In genomic region chr6:149166324-149166723, GRCh38 we compare ENCODE assay signal across 17 cellular contexts.
DNase-seq lines count a peak whose midpoint lies in the region; ATAC-seq, FAIRE-seq and TF ChIP-seq lines count a peak whose summit lies in the region.
"Had no signal": no experiment of that assay in that cellular context is flagged by ENCODE, and none has a peak within 500 bp of the region (broad histone marks: within the 10 kb centered on the region; RNA-seq: fewer than 3 reads in every experiment).

No MANE protein-coding gene starts in this region.

- H3K9me3 ChIP-seq in BLaER1 treated with 17β-estradiol and CSF1 and Interleukin-3, amounts not matched to agents 10 nM and 100 nM (replicated peaks in 1 of 11): peaks cover 0 to 12% (median 0%) of the 10 kb centered on the region in 11 experiments; a peak in 5 of 22 replicates
- H3K9me3 ChIP-seq in SK-N-SH (no peaks in the 10 kb centered on the region), endothelial cell of umbilical vein (replicated peaks; ENCODE audit: control insufficient read depth, insufficient read depth, low read length) (no peaks in the 10 kb centered on the region), psoas muscle (no peaks in the 10 kb centered on the region)
- H3K9me3 ChIP-seq: gastrocnemius medialis, neutrophil had no signal

- TF ChIP-seq RAD21 in SK-N-SH (IDR thresholded peaks at IDR 0.05; ENCODE audit: low read length): peak; percentile 31; the same call in 1 of the 2 replicates

- 10% methylated on average over 1 of the region's 1 CpG for WGBS in SK-N-SH (ENCODE audit: low lambda C conversion rate)
- 18 to 49% (median 29%) methylated on average over 1 of the region's 1 CpG for WGBS in psoas muscle, 3 donors

- no peak for TF ChIP-seq POLR2A in endothelial cell of umbilical vein (IDR thresholded peaks at IDR 0.05; ENCODE audit: low read depth, low read length)

- BruUV-seq in endothelial cell of umbilical vein (replicated peaks; lab: Mats Ljungman, UMichigan): no TSS peak

- peak in 1 of 2 experiments; percentile 86; a peak in 2 of 4 replicates for TF ChIP-seq EP300 in SK-N-SH (IDR thresholded peaks at IDR 0.05; ENCODE audit: borderline replicate concordance in 1 of 2, low read depth in 1 of 2, low read length in 1 of 2)

- no peak overlapping the region for H3K27ac Mint-ChIP-seq in CD14-positive monocyte
- H3K27ac Mint-ChIP-seq: type B pancreatic cell had no signal

- no peaks in the 10 kb centered on the region for H4K20me1 ChIP-seq in BLaER1 treated with 17β-estradiol and CSF1 and Interleukin-3, amounts not matched to agents 10 nM and 100 nM
- H4K20me1 ChIP-seq in SK-N-SH (ENCODE audit: insufficient read depth): no peaks in the 10 kb centered on the region
- H4K20me1 ChIP-seq in endothelial cell of umbilical vein (replicated peaks; ENCODE audit: control insufficient read depth, extremely low read depth, insufficient read depth, low read length): no peaks in the 10 kb centered on the region

- peak overlapping the region; percentile 34 to 91 (median 79); a peak in 21 of 22 replicates for H3K4me2 ChIP-seq in BLaER1 treated with 17β-estradiol and CSF1 and Interleukin-3, amounts not matched to agents 10 nM and 100 nM
- H3K4me2 ChIP-seq in SK-N-SH: 0 out of 2 replicates have a peak overlapping the region, but pooled peaks have one; percentile 18
- no peak overlapping the region for H3K4me2 ChIP-seq in endothelial cell of umbilical vein (ENCODE audit: insufficient read depth, low read length)

- no peak overlapping the region for H3K9ac ChIP-seq in BLaER1 treated with 17β-estradiol and CSF1 and Interleukin-3, amounts not matched to agents 10 nM and 100 nM
- H3K9ac ChIP-seq in SK-N-SH (no peak overlapping the region), endothelial cell of umbilical vein (replicated peaks; ENCODE audit: extremely low read depth, insufficient read depth, low read length) (no peak overlapping the region)

- H3K4me3 ChIP-seq in BLaER1 treated with 17β-estradiol and CSF1 and Interleukin-3, amounts not matched to agents 10 nM and 100 nM: no peak overlapping the region
- H3K4me3 ChIP-seq in SK-N-SH (ENCODE audit: low read depth in 2 of 2, low read length in 1 of 2): no peak overlapping the region
- no peak overlapping the region for H3K4me3 ChIP-seq in endothelial cell of umbilical vein (replicated peaks in 1 of 3; ENCODE audit: insufficient read depth in 1 of 3, low read depth in 1 of 3, low read length in 3 of 3)
- H3K4me3 ChIP-seq in psoas muscle: no peak overlapping the region
- H3K4me3 ChIP-seq: gastrocnemius medialis had no signal

- H3K9me1 ChIP-seq in endothelial cell of umbilical vein (replicated peaks; ENCODE audit: control insufficient read depth, extremely low read depth, insufficient read depth, low read length): no peaks in the 10 kb centered on the region

- H3K79me2 ChIP-seq in SK-N-SH (ENCODE audit: insufficient read depth) (no peaks in the 10 kb centered on the region), endothelial cell of umbilical vein (ENCODE audit: control insufficient read depth, insufficient read depth, low read length) (no peaks in the 10 kb centered on the region)

- no peak for TF ChIP-seq CTCF in SK-N-SH (IDR thresholded peaks at IDR 0.05)
- TF ChIP-seq CTCF in endothelial cell of umbilical vein (IDR thresholded peaks at IDR 0.05; ENCODE audit: extremely low read depth in 1 of 2, insufficient read depth in 1 of 2, low read depth in 1 of 2, low read length in 2 of 2): no peak
- TF ChIP-seq CTCF in psoas muscle (IDR thresholded peaks at IDR 0.05): no peak
- no peak for TF ChIP-seq CTCF in CD14-positive monocyte (IDR thresholded peaks at IDR 0.05)

- POLR2A ChIA-PET in SK-N-SH (lab: Yijun Ruan, JAX) (interaction anchor here (0.6 to 1.0 kb wide), 2 partner anchors 16 to 47 kb away, joined by 3 to 5 read pairs; no protein-coding TSS in a partner anchor), endothelial cell of umbilical vein (lab: Charles Lee) (no interaction called here)

- peak; percentile 4 for DNase-seq in COR-L47 (lab: John Stamatoyannopoulos, UW)
- peak; percentile 57 for DNase-seq in SK-N-SH
- peak; percentile 53 for DNase-seq in endothelial cell of umbilical vein (ENCODE audit: low read depth, low spot score)
- no peak for DNase-seq in KBM-7
- no peak for DNase-seq in psoas muscle
- no peak for DNase-seq in CD14-positive monocyte (ENCODE audit: low spot score)
- DNase-seq: activated gamma-delta T cell treated with Interleukin-2 at 50 U/mL for 16 hours; caudate nucleus; gastrocnemius medialis; NCI-H510A treated with DMSO at 0.1 percent for 48 hours; OCI-M1; stimulated activated CD4-positive, alpha-beta T cell treated with anti-CD3 and anti-CD28 coated beads, Interleukin-4, amount 100 ng/mL, for 24 hours had no signal

- no peak for ATAC-seq in psoas muscle
- ATAC-seq in GM18502 (IDR thresholded peaks at IDR 0.05; ENCODE audit: poor library complexity, unreplicated experiment): no peak
- ATAC-seq: gastrocnemius medialis, HepG2 had no signal

- peak overlapping the region; percentile 38; the same call in 1 of the 2 replicates for H2AFZ ChIP-seq in SK-N-SH (ENCODE audit: low read depth)
- H2AFZ ChIP-seq in endothelial cell of umbilical vein (ENCODE audit: low read depth, low read length): no peak overlapping the region

- no peaks in the 10 kb centered on the region for H3K36me3 ChIP-seq in BLaER1 treated with 17β-estradiol and CSF1 and Interleukin-3, amounts not matched to agents 10 nM and 100 nM
- no peaks in the 10 kb centered on the region for H3K36me3 ChIP-seq in SK-N-SH (replicated peaks in 1 of 2; ENCODE audit: control insufficient read depth in 1 of 2, insufficient read depth in 2 of 2, low read length in 1 of 2)
- H3K36me3 ChIP-seq in endothelial cell of umbilical vein (ENCODE audit: control insufficient read depth in 2 of 2, extremely low read depth in 1 of 2, insufficient read depth in 2 of 2, low read length in 2 of 2): no peaks in the 10 kb centered on the region
- no peaks in the 10 kb centered on the region for H3K36me3 ChIP-seq in psoas muscle (ENCODE audit: insufficient read depth in 1 of 2, low read depth in 1 of 2)
- H3K36me3 ChIP-seq: gastrocnemius medialis, neutrophil had no signal

- H3K27me3 Mint-ChIP-seq in CD14-positive monocyte (ENCODE audit: low read depth in 3 of 3): peaks cover 6 to 9% (median 6%) of the 10 kb centered on the region in 3 donors

- no peak for FAIRE-seq in endothelial cell of umbilical vein (lab: Jason Lieb, UNC)
- FAIRE-seq: HepG2 had no signal

- intact Hi-C loops in endothelial cell of umbilical vein (cut with micrococcal nuclease): no loop called here
- intact Hi-C loops in psoas muscle (cut with DNase I): no loop called here
- intact Hi-C loops in CD14-positive monocyte (cut with micrococcal nuclease): no loop called here

- CTCF ChIA-PET in SK-N-SH (lab: Yijun Ruan, JAX) (interaction anchor here (1.2 to 1.4 kb wide), 3 partner anchors 46 to 84 kb away, joined by 3 to 7 read pairs (median 3); no protein-coding TSS in a partner anchor), endothelial cell of umbilical vein (lab: Charles Lee) (interaction anchor here (1.0 to 1.5 kb wide), 2 partner anchors 21 to 138 kb away, joined by 4 read pairs; no protein-coding TSS in a partner anchor)

- H3K36me3 Mint-ChIP-seq in CD14-positive monocyte: no peaks in the 10 kb centered on the region

- H3K4me3 Mint-ChIP-seq in CD14-positive monocyte: no peak overlapping the region
- H3K4me3 Mint-ChIP-seq: type B pancreatic cell had no signal

- peaks cover 5% of the 10 kb centered on the region for H3F3A ChIP-seq in SK-N-SH (replicated peaks; ENCODE audit: insufficient read depth)

- peaks cover 32 to 59% (median 43%) of the 10 kb centered on the region in 10 experiments for H3K4me1 ChIP-seq in BLaER1 treated with 17β-estradiol and CSF1 and Interleukin-3, amounts not matched to agents 10 nM and 100 nM
- H3K4me1 ChIP-seq in SK-N-SH (ENCODE audit: control insufficient read depth in 1 of 2, insufficient read depth in 2 of 2, low read depth in 1 of 2, low read length in 1 of 2) (peaks cover 11 to 29% of the 10 kb centered on the region in 2 experiments; a peak in 3 of 4 replicates), endothelial cell of umbilical vein (ENCODE audit: control insufficient read depth, extremely low read depth, insufficient read depth, low read length) (peaks cover 5% of the 10 kb centered on the region), psoas muscle (no peaks in the 10 kb centered on the region)
- H3K4me1 ChIP-seq: gastrocnemius medialis had no signal

- no peaks in the 10 kb centered on the region for H3K9me2 ChIP-seq in SK-N-SH

- no peaks in the 10 kb centered on the region for H3K27me3 ChIP-seq in BLaER1 treated with 17β-estradiol and CSF1 and Interleukin-3, amounts not matched to agents 10 nM and 100 nM
- H3K27me3 ChIP-seq in SK-N-SH (ENCODE audit: insufficient read depth): no peaks in the 10 kb centered on the region
- peaks cover 0 to 3% of the 10 kb centered on the region in 2 experiments for H3K27me3 ChIP-seq in endothelial cell of umbilical vein (ENCODE audit: control insufficient read depth in 2 of 2, insufficient read depth in 2 of 2, low read length in 2 of 2)
- no peaks in the 10 kb centered on the region for H3K27me3 ChIP-seq in psoas muscle (ENCODE audit: insufficient read depth in 3 of 3, low read length in 2 of 3)
- H3K27me3 ChIP-seq: gastrocnemius medialis had no signal

- no peaks in the 10 kb centered on the region for H3K9me3 Mint-ChIP-seq in CD14-positive monocyte
- H3K9me3 Mint-ChIP-seq: type B pancreatic cell had no signal

- in situ Hi-C loops in KBM-7 (cut with MboI; ENCODE audit: low pct_unique_long_range_greater_than_20kb, low sequenced_read_pairs): no loop called here

- dilution Hi-C loops in endothelial cell of umbilical vein (cut with MboI; ENCODE audit: extremely low pct_ligation_motif_present, low sequenced_read_pairs): no loop called here

- 0 out of 22 replicates have a peak overlapping the region, but pooled peaks of 1 of the 11 experiments have one; percentile 5 for H3K27ac ChIP-seq in BLaER1 treated with 17β-estradiol and CSF1 and Interleukin-3, amounts not matched to agents 10 nM and 100 nM
- H3K27ac ChIP-seq in SK-N-SH (ENCODE audit: low read depth in 2 of 2, low read length in 1 of 2) (peak overlapping the region in 1 of 2 experiments; percentile 96; a peak in 3 of 4 replicates), endothelial cell of umbilical vein (ENCODE audit: insufficient read depth, low read depth, low read length) (no peak overlapping the region), psoas muscle (no peak overlapping the region)
- H3K27ac ChIP-seq: gastrocnemius medialis, neutrophil had no signal

- peaks cover 17% of the 10 kb centered on the region for H3K4me1 Mint-ChIP-seq in CD14-positive monocyte

TF ChIP-seq in SK-N-SH, 30 proteins besides CTCF, POLR2A, EP300 and RAD21 (continues in another document):
- TF ChIP-seq RCOR1 (IDR thresholded peaks at IDR 0.05; ENCODE audit: low read length) (peak; percentile 76), GATA2 (CRISPR knock-in tag; IDR thresholded peaks at IDR 0.05) (peak; percentile 91), FOXM1 (IDR thresholded peaks at IDR 0.05; ENCODE audit: low read depth) (0 out of 2 replicates have a peak, but pooled peaks have one; percentile 25)

TF ChIP-seq in endothelial cell of umbilical vein, 7 proteins besides CTCF, POLR2A, EP300 and RAD21:
- no peak for TF ChIP-seq MYC (IDR thresholded peaks at IDR 0.05; ENCODE audit: low read depth, low read length)
- TF ChIP-seq GATA2 (IDR thresholded peaks at IDR 0.05; ENCODE audit: insufficient read depth, insufficient read length, low read depth, low read length): peak; percentile 30
TF ChIP-seq in endothelial cell of umbilical vein: peak in this region for 1.

Comparison
In these comparisons a context has a peak if more than half of its experiments do, and no peak if none do; other contexts are left out.
1. DNase-seq: peak in COR-L47 (single experiment), SK-N-SH (single experiment) and endothelial cell of umbilical vein (single experiment); none in KBM-7 (single experiment), psoas muscle (0 of 2) and CD14-positive monocyte (single experiment).